Comparison of ENCODE assay signal across 10 cellular contexts in the genomic region with DNA sequence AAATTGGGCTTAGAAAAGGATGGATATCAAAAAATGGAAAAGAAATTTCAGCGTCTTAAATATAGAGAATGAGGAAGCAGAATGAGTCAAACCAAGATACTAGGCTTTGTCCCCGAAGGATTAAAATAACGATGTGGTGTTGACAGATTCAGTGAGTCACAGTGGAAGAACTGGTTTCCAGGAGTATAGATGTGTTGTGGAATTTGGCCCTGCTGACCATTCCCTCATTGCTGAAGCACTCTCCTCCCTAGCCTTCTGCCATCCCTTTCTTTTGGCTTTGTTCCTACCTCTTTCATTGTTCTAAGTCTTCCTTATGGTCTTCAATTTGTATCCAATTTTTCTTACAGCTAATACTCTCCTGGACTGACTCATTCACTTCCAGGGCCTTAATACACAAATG. TPM values are rescaled to one million over a fixed set of nuclear protein-coding genes. Genes with fewer than 3 reads are reported as not detected.
A peak's percentile ranks its signal among the peaks of the same experiment; 100 is the strongest.
DNase-seq lines count a peak whose midpoint lies in the region; ATAC-seq and TF ChIP-seq lines count a peak whose summit lies in the region.
"Had no signal": no experiment of that assay in that cellular context is flagged by ENCODE, and none has a peak within 500 bp of the region (broad histone marks: within the 10 kb centered on the region; RNA-seq: fewer than 3 reads in every experiment).

No MANE protein-coding gene starts in this region.

- H3K4me3 Mint-ChIP-seq in HFFc6 = no peak overlapping the region
- H3K4me3 Mint-ChIP-seq: naive thymus-derived CD4-positive, alpha-beta T cell had no signal

- no peak overlapping the region for H3K9ac ChIP-seq in smooth muscle cell (ENCODE audit: low read depth)

- 1% methylated on average over 3 of the region's 3 CpGs for WGBS in smooth muscle cell (ENCODE audit: low lambda C conversion rate)

- DNase-seq in HFFc6 = peak; percentile 88
- peak; percentile 94 for DNase-seq in amniotic epithelial cell (ENCODE audit: low read depth)
- DNase-seq in hepatic stellate cell (ENCODE audit: low spot score) = peak; percentile 62
- no peak for DNase-seq in smooth muscle cell (lab: John Stamatoyannopoulos, UW; ENCODE audit: unreplicated experiment)
- DNase-seq in T-helper 2 cell = no peak
- DNase-seq in DMS 273 treated with DMSO at 0.1 percent for 48 hours (lab: John Stamatoyannopoulos, UW) = no peak
- no peak for DNase-seq in effector CD8-positive, alpha-beta T cell (lab: John Stamatoyannopoulos, UW)
- DNase-seq: naive thymus-derived CD4-positive, alpha-beta T cell; RPMI8226 had no signal

- no peaks in the 10 kb centered on the region for H3K79me2 ChIP-seq in smooth muscle cell (ENCODE audit: low read depth)

- no peaks in the 10 kb centered on the region for H4K20me1 ChIP-seq in smooth muscle cell (ENCODE audit: low read depth)

- no peak for TF ChIP-seq CTCF in HFFc6 (IDR thresholded peaks at IDR 0.05)
- no peak for TF ChIP-seq CTCF in smooth muscle cell (IDR thresholded peaks at IDR 0.05; ENCODE audit: borderline replicate concordance, insufficient read depth, poor library complexity, severe bottlenecking)

- H3K27ac ChIP-seq in smooth muscle cell (ENCODE audit: low read depth) = peak overlapping the region; percentile 61

- H3K27me3 Mint-ChIP-seq in HFFc6 (ENCODE audit: insufficient read depth) = peaks cover 12% of the 10 kb centered on the region

- peak overlapping the region; percentile 66 for H3K4me2 ChIP-seq in smooth muscle cell

- no peaks in the 10 kb centered on the region for H3K27me3 ChIP-seq in smooth muscle cell (ENCODE audit: low read depth)

- H3K36me3 Mint-ChIP-seq in HFFc6 (ENCODE audit: low read depth) = peaks cover 12% of the 10 kb centered on the region

- no peak overlapping the region; the same call in 1 of the 2 replicates for H3K27ac Mint-ChIP-seq in HFFc6
- H3K27ac Mint-ChIP-seq: naive thymus-derived CD4-positive, alpha-beta T cell had no signal

- H3K9me3 Mint-ChIP-seq in HFFc6 = peaks cover 15% of the 10 kb centered on the region

- H3K4me3 ChIP-seq in smooth muscle cell = no peak overlapping the region

- peaks cover 16% of the 10 kb centered on the region for H3K4me1 Mint-ChIP-seq in HFFc6 (ENCODE audit: low read depth)

- H2AFZ ChIP-seq in smooth muscle cell (ENCODE audit: low read depth) = no peak overlapping the region

- H3K36me3 ChIP-seq in smooth muscle cell (ENCODE audit: low read depth) = no peaks in the 10 kb centered on the region

- H3K9me3 ChIP-seq in smooth muscle cell (replicated peaks; ENCODE audit: low read depth) = no peaks in the 10 kb centered on the region

- ATAC-seq in GM19351 (IDR thresholded peaks at IDR 0.05; ENCODE audit: unreplicated experiment) = no peak
- ATAC-seq: naive thymus-derived CD4-positive, alpha-beta T cell had no signal

- H3K4me1 ChIP-seq in smooth muscle cell (ENCODE audit: low read depth) = no peaks in the 10 kb centered on the region

- H3F3A ChIP-seq in smooth muscle cell (ENCODE audit: low read depth) = no peaks in the 10 kb centered on the region

RNA-seq across cellular contexts. Expression of a gene that starts 23.1 kb away (rescaled TPM):
- 10 to 100 TPM; 13.8 to 18.3 (median 16.6) TPM for total RNA-seq in HFFc6 (2021; fragmentation: NEBNext Ultra II Directional; extraction: Animal tissue kit (Norgen Biotek cat#: 25700))
- 30.7 and 31.4 TPM in 2 replicates for total RNA-seq in smooth muscle cell
- polyA plus RNA-seq in smooth muscle cell = 12.0 and 13.2 TPM in 2 replicates

Comparison
In these comparisons a context has a peak if more than half of its experiments do, and no peak if none do; other contexts are left out.
1. DNase-seq: peak in HFFc6 (single experiment), amniotic epithelial cell (single experiment) and hepatic stellate cell (single experiment); none in smooth muscle cell (single experiment), T-helper 2 cell (0 of 5), DMS 273 treated with DMSO at 0.1 percent for 48 hours (single experiment) and effector CD8-positive, alpha-beta T cell (single experiment).